11 cellular contexts compared by ENCODE assay signal in genomic region chr4:64617813-64618212, GRCh38.
DNase-seq lines count a peak whose midpoint lies in the region; ATAC-seq, FAIRE-seq and TF ChIP-seq lines count a peak whose summit lies in the region.
"Had no signal": no experiment of that assay in that cellular context is flagged by ENCODE, and none has a peak within 500 bp of the region (broad histone marks: within the 10 kb centered on the region; RNA-seq: fewer than 3 reads in every experiment).

No MANE protein-coding gene starts in this region.

- ATAC-seq in GM23338 = no peak
- ATAC-seq: left ventricle myocardium superior had no signal

- H3K4me2 ChIP-seq in GM23338 = no peak overlapping the region

- 0 out of 3 replicates have a peak, but pooled peaks cover 2% of the 10 kb centered on the region for H3K9me3 Mint-ChIP-seq in GM23338

- H3K27me3 Mint-ChIP-seq in GM23338 (ENCODE audit: insufficient read depth, low read depth, poor library complexity) = peaks cover 2% of the 10 kb centered on the region

- no peak overlapping the region for H3K27ac ChIP-seq in GM23338 (ENCODE audit: low read depth)

- no peaks in the 10 kb centered on the region for H3K36me3 ChIP-seq in GM23338 (ENCODE audit: insufficient read depth)
- H3K36me3 ChIP-seq: HAP-1 had no signal

- H3K4me1 Mint-ChIP-seq in GM23338 = peaks cover 5% of the 10 kb centered on the region; the same call in 2 of the 3 replicates

- H3K79me2 ChIP-seq in GM23338 (replicated peaks; ENCODE audit: insufficient read depth) = no peaks in the 10 kb centered on the region

- H3K9me2 ChIP-seq in GM23338 (ENCODE audit: insufficient read depth) = no peaks in the 10 kb centered on the region

- no peaks in the 10 kb centered on the region for H3K4me1 ChIP-seq in GM23338 (ENCODE audit: insufficient read depth)
- H3K4me1 ChIP-seq: HAP-1 had no signal

- DNase-seq in GM23338 (ENCODE audit: low spot score) = peak; percentile 39
- DNase-seq in NCI-H774 (lab: John Stamatoyannopoulos, UW) = peak; percentile 13
- peak; percentile 26 for DNase-seq in epithelial cell of esophagus (ENCODE audit: low read depth)
- no peak for DNase-seq in AG20443 (ENCODE audit: low spot score)
- DNase-seq in stimulated activated CD4-positive, alpha-beta T cell treated with anti-CD3 and anti-CD28 coated beads, Interleukin-2, amount 100 ng/mL, for 24 hours = no peak
- DNase-seq in NCI-H524 treated with DMSO at 0.1 percent for 48 hours (lab: John Stamatoyannopoulos, UW) = no peak
- no peak for DNase-seq in activated CD4-positive, CD25-positive, alpha-beta regulatory T cell (lab: John Stamatoyannopoulos, UW)
- DNase-seq: amniotic stem cell, left ventricle myocardium superior had no signal

- H3F3A ChIP-seq in GM23338 (replicated peaks; ENCODE audit: low read depth) = no peaks in the 10 kb centered on the region

- peak; percentile 94 for FAIRE-seq in A204.1 (lab: Jason Lieb, UNC)

- H3K27me3 ChIP-seq in GM23338 (ENCODE audit: insufficient read depth) = no peaks in the 10 kb centered on the region

- no peak overlapping the region for H2AFZ ChIP-seq in GM23338

- 0 out of 3 replicates have a peak, but pooled peaks cover 2% of the 10 kb centered on the region for H3K36me3 Mint-ChIP-seq in GM23338 (ENCODE audit: low read depth)

- H4K20me1 ChIP-seq in GM23338 (replicated peaks; ENCODE audit: insufficient read depth) = no peaks in the 10 kb centered on the region

- H3K4me3 ChIP-seq in GM23338 = no peak overlapping the region
- no peak overlapping the region for H3K4me3 ChIP-seq in epithelial cell of esophagus (ENCODE audit: low read length)
- H3K4me3 ChIP-seq: HAP-1 had no signal

- peak overlapping the region; percentile 68 for H3K27ac Mint-ChIP-seq in GM23338

- TF ChIP-seq CTCF in GM23338 (conservative IDR thresholded peaks at IDR 0.05; ENCODE audit: low read depth in 2 of 2) = peak in 1 of 2 experiments; percentile 76
- no peak for TF ChIP-seq CTCF in epithelial cell of esophagus (IDR thresholded peaks at IDR 0.05; ENCODE audit: insufficient read depth, low read depth, low read length, missing control alignments)

- H3K4me3 Mint-ChIP-seq in GM23338 = no peak overlapping the region

TF ChIP-seq in GM23338, 12 proteins besides CTCF, POLR2A, EP300 and RAD21:
- TF ChIP-seq ZNF331 (CRISPR knock-in tag; IDR thresholded peaks at IDR 0.05; ENCODE audit: low read depth) (no peak), EZH2phosphoT487 (IDR thresholded peaks at IDR 0.05; ENCODE audit: unreplicated experiment) (no peak), JUNB (IDR thresholded peaks at IDR 0.05; ENCODE audit: unreplicated experiment) (no peak), REST (IDR thresholded peaks at IDR 0.05; ENCODE audit: unreplicated experiment) (no peak), ZNF114 (CRISPR knock-in tag; IDR thresholded peaks at IDR 0.05) (no peak), NANOG (IDR thresholded peaks at IDR 0.05; ENCODE audit: borderline replicate concordance) (no peak), EZH2 (IDR thresholded peaks at IDR 0.05; ENCODE audit: low read depth, unreplicated experiment) (no peak), ETS1 (IDR thresholded peaks at IDR 0.05) (no peak), POLR2AphosphoS5 (IDR thresholded peaks at IDR 0.05; ENCODE audit: low read depth) (no peak), STAT1 (IDR thresholded peaks at IDR 0.05; ENCODE audit: unreplicated experiment) (no peak), ZNF462 (CRISPR knock-in tag; IDR thresholded peaks at IDR 0.05) (no peak), CREB1 (CRISPR knock-in tag; IDR thresholded peaks at IDR 0.05; ENCODE audit: low read depth) (no peak)

Comparison
In these comparisons a context has a peak if more than half of its experiments do, and no peak if none do; other contexts are left out.
1. DNase-seq: peak in GM23338 (single experiment), NCI-H774 (single experiment) and epithelial cell of esophagus (single experiment); none in AG20443 (single experiment), stimulated activated CD4-positive, alpha-beta T cell treated with anti-CD3 and anti-CD28 coated beads, Interleukin-2, amount 100 ng/mL, for 24 hours (0 of 2), NCI-H524 treated with DMSO at 0.1 percent for 48 hours (single experiment) and activated CD4-positive, CD25-positive, alpha-beta regulatory T cell (0 of 4).